Comparison of ENCODE assay signal across 22 cellular contexts in genomic region chr17:76479515-76480048, GRCh38. TPM values are rescaled to one million over a fixed set of nuclear protein-coding genes. Genes with fewer than 3 reads are reported as not detected.
DNase-seq lines count a peak whose midpoint lies in the region; ATAC-seq, FAIRE-seq and TF ChIP-seq lines count a peak whose summit lies in the region.
"Had no signal": no experiment of that assay in that cellular context is flagged by ENCODE, and none has a peak within 500 bp of the region (broad histone marks: within the 10 kb centered on the region; RNA-seq: fewer than 3 reads in every experiment).

No MANE protein-coding gene starts in this region.

- H3K4me1 Mint-ChIP-seq in stimulated activated memory B cell treated with anti-CD40 and anti-IgM and Interleukin-4, amounts not matched to agents 10 μg/mL and 1 μg/mL and 100 μg/mL, for 72 hours: peaks cover 62% of the 10 kb centered on the region

- no peak for TF ChIP-seq RAD21 in K562 (CRISPR knock-in tag; conservative IDR thresholded peaks at IDR 0.05 in 1 of 2, IDR thresholded peaks at IDR 0.05 in 1 of 2)

- TF ChIP-seq POLR2A in K562 (conservative IDR thresholded peaks at IDR 0.05) (no peak), prostate gland (IDR thresholded peaks at IDR 0.05) (no peak)

- peak overlapping the region; percentile 91 for H3K27ac Mint-ChIP-seq in stimulated activated memory B cell treated with anti-CD40 and anti-IgM and Interleukin-4, amounts not matched to agents 10 μg/mL and 1 μg/mL and 100 μg/mL, for 72 hours
- H3K27ac Mint-ChIP-seq: CD4-positive, alpha-beta T cell had no signal

- no peaks in the 10 kb centered on the region for H3K27me3 Mint-ChIP-seq in stimulated activated memory B cell treated with anti-CD40 and anti-IgM and Interleukin-4, amounts not matched to agents 10 μg/mL and 1 μg/mL and 100 μg/mL, for 72 hours
- H3K27me3 Mint-ChIP-seq: CD4-positive, alpha-beta T cell had no signal

- 53% methylated on average over 8 of the region's 14 CpGs for WGBS in K562 (ENCODE audit: insufficient coverage, low coverage, missing lambda C conversion rate)
- WGBS in prostate gland: 93% methylated on average over 14 of the region's 14 CpGs

- no peaks in the 10 kb centered on the region for H3K79me2 ChIP-seq in K562 (ENCODE audit: control insufficient read depth, insufficient read depth, low read length)

- peaks cover 0 to 25% of the 10 kb centered on the region in 2 experiments; a peak in 3 of 5 replicates for H3K27me3 ChIP-seq in K562 (ENCODE audit: control insufficient read depth in 2 of 2, insufficient read depth in 2 of 2, low read length in 2 of 2)
- H3K27me3 ChIP-seq in prostate gland (replicated peaks; ENCODE audit: insufficient read depth): no peaks in the 10 kb centered on the region
- H3K27me3 ChIP-seq: dorsolateral prefrontal cortex, SJCRH30, upper lobe of right lung had no signal

- DNase-seq in GM12865 (ENCODE audit: low read depth): peak; percentile 57
- DNase-seq in MV-4-11 (lab: John Stamatoyannopoulos, UW): peak; percentile 49
- no peak for DNase-seq in K562 (ENCODE audit: extremely low read depth in 1 of 4, low spot score in 3 of 4)
- DNase-seq in NK-92 treated with Interleukin-12 subunit alpha and Interleukin-12 subunit beta, amount 100 ng/mL, for 24 hours (lab: John Stamatoyannopoulos, UW): no peak
- no peak for DNase-seq in prostate gland (ENCODE audit: low spot score)
- DNase-seq: activated CD4-positive, alpha-beta T cell treated with anti-CD3 and anti-CD28 coated beads for 1 hour; activated effector memory CD4-positive, alpha-beta T cell treated with anti-CD3 and anti-CD28 coated beads, Interleukin-2, amount 50 U/mL, for 16 hours; CD4-positive, alpha-beta T cell; dorsolateral prefrontal cortex; GOT3; NCI-H1105 treated with DMSO at 0.1 percent for 48 hours; NCI-H2029 treated with DMSO at 0.1 percent for 48 hours; NCI-H774; PC-9; psoas muscle; SJCRH30; stimulated activated CD8-positive, alpha-beta memory T cell treated with anti-CD3 and anti-CD28 coated beads, Interleukin-4, amount 100 ng/mL, for 48 hours had no signal

- H3K36me3 ChIP-seq in K562 (ENCODE audit: control insufficient read depth, insufficient read depth, low read length): no peaks in the 10 kb centered on the region
- no peaks in the 10 kb centered on the region for H3K36me3 ChIP-seq in prostate gland
- H3K36me3 ChIP-seq: SJCRH30 had no signal

- H3K36me3 Mint-ChIP-seq in stimulated activated memory B cell treated with anti-CD40 and anti-IgM and Interleukin-4, amounts not matched to agents 10 μg/mL and 1 μg/mL and 100 μg/mL, for 72 hours: peaks cover 62% of the 10 kb centered on the region

- intact Hi-C loops in K562 (cut with micrococcal nuclease): no loop called here
- intact Hi-C loops in prostate gland (cut with DNase I): no loop called here

- H3K4me3 ChIP-seq in GM12865 (ENCODE audit: low read depth, low read length): no peak overlapping the region
- H3K4me3 ChIP-seq in K562: no peak overlapping the region
- H3K4me3 ChIP-seq in prostate gland: no peak overlapping the region
- H3K4me3 ChIP-seq: PC-9, psoas muscle, upper lobe of right lung had no signal

- ATAC-seq in K562 (no peak), GM19035 (IDR thresholded peaks at IDR 0.05; ENCODE audit: unreplicated experiment) (no peak)
- no peak for ATAC-seq in stimulated activated memory B cell treated with anti-CD40 and anti-IgM and Interleukin-4, amounts not matched to agents 10 μg/mL and 1 μg/mL and 100 μg/mL, for 72 hours
- ATAC-seq: psoas muscle, upper lobe of right lung had no signal

- H3K9me3 ChIP-seq in K562 (replicated peaks; ENCODE audit: control insufficient read depth, insufficient read depth, low read depth, low read length): no peaks in the 10 kb centered on the region
- H3K9me3 ChIP-seq in prostate gland: no peaks in the 10 kb centered on the region
- H3K9me3 ChIP-seq: psoas muscle, SJCRH30, upper lobe of right lung had no signal

- FAIRE-seq in K562 (lab: Jason Lieb, UNC): no peak
- FAIRE-seq: endothelial cell of umbilical vein had no signal

- POLR2A ChIA-PET in K562 (lab: Yijun Ruan, JAX): interaction anchor here (1.1 to 2.1 kb wide), 2 partner anchors 10 to 13 kb away, joined by 3 to 6 read pairs; no protein-coding TSS in a partner anchor

- TF ChIP-seq CTCF in GM12865 (IDR thresholded peaks at IDR 0.05; ENCODE audit: insufficient read depth, low read depth, low read length, missing control alignments): no peak
- no peak for TF ChIP-seq CTCF in K562 (IDR thresholded peaks at IDR 0.05 in 2 of 3, conservative IDR thresholded peaks at IDR 0.05 in 1 of 3; ENCODE audit: insufficient read depth in 2 of 3, low read depth in 1 of 3, low read length in 3 of 3)
- TF ChIP-seq CTCF in prostate gland (IDR thresholded peaks at IDR 0.05): no peak

- H3K9ac ChIP-seq in K562 (ENCODE audit: insufficient read depth in 1 of 2, low read depth in 2 of 2, low read length in 2 of 2): peak overlapping the region in 1 of 2 experiments; percentile 17; a peak in 1 of 4 replicates

- H3K4me2 ChIP-seq in K562 (ENCODE audit: insufficient read depth, low read length): no peak overlapping the region
- H3K4me2 ChIP-seq: PC-9 had no signal

- H4K20me1 ChIP-seq in K562 (replicated peaks; ENCODE audit: control insufficient read depth, insufficient read depth, low read length): no peaks in the 10 kb centered on the region

- in situ Hi-C loops in K562 (cut with MboI): no loop called here

- BruUV-seq in K562 (replicated peaks; lab: Mats Ljungman, UMichigan): no TSS peak

- no peak overlapping the region for H3K27ac ChIP-seq in K562 (ENCODE audit: extremely low read depth, low read depth, low read length)
- H3K27ac ChIP-seq in prostate gland: no peak overlapping the region
- H3K27ac ChIP-seq: PC-9, psoas muscle, upper lobe of right lung had no signal

- H2AFZ ChIP-seq in K562 (ENCODE audit: low read depth, low read length): no peak overlapping the region
- H2AFZ ChIP-seq: PC-9 had no signal

- no peaks in the 10 kb centered on the region for H3K9me1 ChIP-seq in K562 (ENCODE audit: control insufficient read depth, insufficient read depth, low read length)

- H3K4me1 ChIP-seq in K562 (replicated peaks in 1 of 2; ENCODE audit: control insufficient read depth in 2 of 2, insufficient read depth in 2 of 2, low read length in 2 of 2) (peaks cover 3 to 28% of the 10 kb centered on the region in 2 experiments; a peak in 2 of 5 replicates), prostate gland (replicated peaks) (no peaks in the 10 kb centered on the region)
- H3K4me1 ChIP-seq: psoas muscle, upper lobe of right lung had no signal

- no peaks in the 10 kb centered on the region for H3K9me3 Mint-ChIP-seq in stimulated activated memory B cell treated with anti-CD40 and anti-IgM and Interleukin-4, amounts not matched to agents 10 μg/mL and 1 μg/mL and 100 μg/mL, for 72 hours
- H3K9me3 Mint-ChIP-seq: CD4-positive, alpha-beta T cell had no signal

- CTCF ChIA-PET in K562 (lab: Yijun Ruan, JAX; ENCODE audit: low intra/inter-chr PET ratio): no interaction called here

- no peak for TF ChIP-seq EP300 in K562 (IDR thresholded peaks at IDR 0.05; ENCODE audit: low read length)

- H3K4me3 Mint-ChIP-seq in stimulated activated memory B cell treated with anti-CD40 and anti-IgM and Interleukin-4, amounts not matched to agents 10 μg/mL and 1 μg/mL and 100 μg/mL, for 72 hours: peak overlapping the region; percentile 42
- H3K4me3 Mint-ChIP-seq: CD4-positive, alpha-beta T cell had no signal

RNA-seq across cellular contexts. Expression of gene AANAT, which starts 12.2 kb away (rescaled TPM):
- not detected in 2 replicates for total RNA-seq in K562 (2011; cell fraction: chromatin; rRNA removed; ENCODE audit: low replicate concordance)
- not detected in 2 replicates for total RNA-seq in K562 (2011; cell fraction: nucleolus; rRNA removed)
- not detected in 2 replicates for total RNA-seq in K562 (2011; cell fraction: nucleoplasm; rRNA removed)
- not detected in 2 replicates for total RNA-seq in K562 (2014; rRNA removed)
- total RNA-seq in K562 (2014; rRNA removed; fragmentation: Illumina TruSeq; extraction: Trizol): not detected in 2 replicates
- not detected in 2 replicates for total RNA-seq in K562 (2015; rRNA removed; fragmentation: Illumina TruSeq; extraction: Trizol)
- not detected in 2 replicates for total RNA-seq in K562 (2021)
- not detected in 2 replicates for polyA plus RNA-seq in K562 (2011; rRNA removed)
- not detected in 2 replicates for polyA plus RNA-seq in K562 (2011; cell fraction: cytosol; rRNA removed)
- not detected in 2 replicates for polyA plus RNA-seq in K562 (2011; cell fraction: nucleus; rRNA removed)
- not detected in 2 replicates for polyA plus RNA-seq in K562 (2012)
- not detected in 2 replicates for polyA plus RNA-seq in K562 (2014; fragmentation: Illumina TruSeq; extraction: Trizol)
- polyA plus RNA-seq in K562 (2014; fragmentation: Nextera tagmentation; extraction: Ambion mirVana): not detected
- polyA plus RNA-seq in K562 (2014; rRNA removed): not detected in 2 replicates
- not detected in 2 replicates for polyA minus RNA-seq in K562 (2011; rRNA and poly(A)+ RNA removed)
- polyA minus RNA-seq in K562 (2011; cell fraction: cytosol; rRNA and poly(A)+ RNA removed): not detected in 2 replicates
- polyA minus RNA-seq in K562 (2011; cell fraction: nucleus; rRNA and poly(A)+ RNA removed): not detected in 2 replicates
- not detected for total RNA-seq in prostate gland
- total RNA-seq: endothelial cell of umbilical vein; PC-9; psoas muscle; T-helper 1 cell treated with Interleukin-12 subunit alpha and Interleukin-12 subunit beta and Interleukin-4 antibody, amounts not matched to agents 30 ng/mL and 1 ng/mL, for 36 hours; upper lobe of right lung had no signal
- polyA plus RNA-seq: endothelial cell of umbilical vein had no signal

RNA-seq across cellular contexts. Expression of gene RHBDF2, which starts 21.6 kb away (rescaled TPM):
- total RNA-seq in K562 (2011; cell fraction: chromatin; rRNA removed; ENCODE audit: low replicate concordance): 5.1 and 22.6 TPM in 2 replicates
- total RNA-seq in K562 (2011; cell fraction: nucleolus; rRNA removed): 12.2 and 15.7 TPM in 2 replicates
- 4.0 and 6.5 TPM in 2 replicates for total RNA-seq in K562 (2011; cell fraction: nucleoplasm; rRNA removed)
- total RNA-seq in K562 (2014; rRNA removed) (1.5 and 4.0 TPM in 2 replicates), K562 (2014; rRNA removed; fragmentation: Illumina TruSeq; extraction: Trizol) (0.19 and 0.47 TPM in 2 replicates), K562 (2015; rRNA removed; fragmentation: Illumina TruSeq; extraction: Trizol) (0.65 and 0.75 TPM in 2 replicates), K562 (2021) (2.3 and 2.8 TPM in 2 replicates), prostate gland (10 to 100 TPM; 29.9 to 31.1 TPM)
- polyA plus RNA-seq in K562 (2011; rRNA removed) (1.1 and 3.1 TPM in 2 replicates), K562 (2014; fragmentation: Illumina TruSeq; extraction: Trizol) (1.3 and 1.6 TPM in 2 replicates), K562 (2014; fragmentation: Nextera tagmentation; extraction: Ambion mirVana) (under 1 TPM; 0.04 to 0.06 TPM), K562 (2014; rRNA removed) (1.5 and 1.6 TPM in 2 replicates)
- 1.7 and 6.2 TPM in 2 replicates for polyA plus RNA-seq in K562 (2011; cell fraction: cytosol; rRNA removed)
- polyA plus RNA-seq in K562 (2011; cell fraction: nucleus; rRNA removed): 8.1 and 13.7 TPM in 2 replicates
- 1.5 and 1.7 TPM in 2 replicates for polyA plus RNA-seq in K562 (2012)
- 0.74 and 1.6 TPM in 2 replicates for polyA minus RNA-seq in K562 (2011; rRNA and poly(A)+ RNA removed)
- polyA minus RNA-seq in K562 (2011; cell fraction: cytosol; rRNA and poly(A)+ RNA removed): 2.7 and 6.3 TPM in 2 replicates
- 4.7 and 5.3 TPM in 2 replicates for polyA minus RNA-seq in K562 (2011; cell fraction: nucleus; rRNA and poly(A)+ RNA removed)

RNA-seq across cellular contexts. Expression of gene UBE2O, which starts 26.6 kb away (rescaled TPM):
- total RNA-seq in K562 (2011; cell fraction: chromatin; rRNA removed; ENCODE audit: low replicate concordance): 48.0 and 101 TPM in 2 replicates
- 46.3 and 49.0 TPM in 2 replicates for total RNA-seq in K562 (2011; cell fraction: nucleolus; rRNA removed)
- 34.9 and 41.1 TPM in 2 replicates for total RNA-seq in K562 (2011; cell fraction: nucleoplasm; rRNA removed)
- total RNA-seq in K562 (2014; rRNA removed) (20.5 and 21.6 TPM in 2 replicates), K562 (2014; rRNA removed; fragmentation: Illumina TruSeq; extraction: Trizol) (8.8 and 10.0 TPM in 2 replicates), K562 (2015; rRNA removed; fragmentation: Illumina TruSeq; extraction: Trizol) (13.3 and 15.6 TPM in 2 replicates), K562 (2021) (36.8 and 39.7 TPM in 2 replicates), prostate gland (10 to 100 TPM; 19.9 to 39.8 TPM)
- polyA plus RNA-seq in K562 (2011; rRNA removed) (12.6 and 20.8 TPM in 2 replicates), K562 (2014; fragmentation: Illumina TruSeq; extraction: Trizol) (24.5 and 25.4 TPM in 2 replicates), K562 (2014; fragmentation: Nextera tagmentation; extraction: Ambion mirVana) (1 to 10 TPM; 1.6 to 1.7 TPM), K562 (2014; rRNA removed) (15.6 and 22.1 TPM in 2 replicates)
- polyA plus RNA-seq in K562 (2011; cell fraction: cytosol; rRNA removed): 9.9 and 13.8 TPM in 2 replicates
- polyA plus RNA-seq in K562 (2011; cell fraction: nucleus; rRNA removed): 60.0 and 60.8 TPM in 2 replicates
- polyA plus RNA-seq in K562 (2012): 24.4 and 24.9 TPM in 2 replicates
- 56.4 and 69.3 TPM in 2 replicates for polyA minus RNA-seq in K562 (2011; rRNA and poly(A)+ RNA removed)
- polyA minus RNA-seq in K562 (2011; cell fraction: cytosol; rRNA and poly(A)+ RNA removed): 26.6 and 31.1 TPM in 2 replicates
- polyA minus RNA-seq in K562 (2011; cell fraction: nucleus; rRNA and poly(A)+ RNA removed): 11.0 and 22.8 TPM in 2 replicates

RNA-seq across cellular contexts. Expression of gene CYGB, which starts 57.9 kb away (rescaled TPM):
- total RNA-seq in K562 (2011; cell fraction: chromatin; rRNA removed; ENCODE audit: low replicate concordance): 0.84 TPM in 1 of 2 replicates, not detected in the other
- 0.66 TPM in 1 of 2 replicates, not detected in the other for total RNA-seq in K562 (2011; cell fraction: nucleolus; rRNA removed)
- 1.2 TPM in 1 of 2 replicates, not detected in the other for total RNA-seq in K562 (2011; cell fraction: nucleoplasm; rRNA removed)
- 0.95 TPM in 1 of 2 replicates, not detected in the other for total RNA-seq in K562 (2014; rRNA removed)
- total RNA-seq in K562 (2014; rRNA removed; fragmentation: Illumina TruSeq; extraction: Trizol): 0.16 TPM in 1 of 2 replicates, not detected in the other
- total RNA-seq in K562 (2015; rRNA removed; fragmentation: Illumina TruSeq; extraction: Trizol): not detected in 2 replicates
- total RNA-seq in K562 (2021): 0.13 and 0.24 TPM in 2 replicates
- 0.05 and 0.08 TPM in 2 replicates for polyA plus RNA-seq in K562 (2011; rRNA removed)
- polyA plus RNA-seq in K562 (2011; cell fraction: cytosol; rRNA removed): 0.18 and 0.40 TPM in 2 replicates
- polyA plus RNA-seq in K562 (2011; cell fraction: nucleus; rRNA removed): 0.20 and 0.38 TPM in 2 replicates
- polyA plus RNA-seq in K562 (2012): 0.09 and 0.24 TPM in 2 replicates
- polyA plus RNA-seq in K562 (2014; fragmentation: Illumina TruSeq; extraction: Trizol): 0.54 TPM in 1 of 2 replicates, not detected in the other
- polyA plus RNA-seq in K562 (2014; fragmentation: Nextera tagmentation; extraction: Ambion mirVana): not detected
- polyA plus RNA-seq in K562 (2014; rRNA removed): 0.11 and 0.12 TPM in 2 replicates
- not detected in 2 replicates for polyA minus RNA-seq in K562 (2011; rRNA and poly(A)+ RNA removed)
- not detected in 2 replicates for polyA minus RNA-seq in K562 (2011; cell fraction: cytosol; rRNA and poly(A)+ RNA removed)
- not detected in 2 replicates for polyA minus RNA-seq in K562 (2011; cell fraction: nucleus; rRNA and poly(A)+ RNA removed)
- 10 to 100 TPM in 1 of 2 donors, 1 to 10 TPM in 1; 7.0 to 13.8 TPM for total RNA-seq in prostate gland
- total RNA-seq: CD4-positive, alpha-beta T cell; SJCRH30 had no signal

Comparison
In these comparisons a context has a peak if more than half of its experiments do, and no peak if none do; other contexts are left out.
1. DNase-seq: peak in GM12865 (single experiment) and MV-4-11 (single experiment); none in K562 (0 of 4), NK-92 treated with Interleukin-12 subunit alpha and Interleukin-12 subunit beta, amount 100 ng/mL, for 24 hours (single experiment) and prostate gland (single experiment).